Comparison of ENCODE assay signal across 8 cellular contexts in the genomic region with DNA sequence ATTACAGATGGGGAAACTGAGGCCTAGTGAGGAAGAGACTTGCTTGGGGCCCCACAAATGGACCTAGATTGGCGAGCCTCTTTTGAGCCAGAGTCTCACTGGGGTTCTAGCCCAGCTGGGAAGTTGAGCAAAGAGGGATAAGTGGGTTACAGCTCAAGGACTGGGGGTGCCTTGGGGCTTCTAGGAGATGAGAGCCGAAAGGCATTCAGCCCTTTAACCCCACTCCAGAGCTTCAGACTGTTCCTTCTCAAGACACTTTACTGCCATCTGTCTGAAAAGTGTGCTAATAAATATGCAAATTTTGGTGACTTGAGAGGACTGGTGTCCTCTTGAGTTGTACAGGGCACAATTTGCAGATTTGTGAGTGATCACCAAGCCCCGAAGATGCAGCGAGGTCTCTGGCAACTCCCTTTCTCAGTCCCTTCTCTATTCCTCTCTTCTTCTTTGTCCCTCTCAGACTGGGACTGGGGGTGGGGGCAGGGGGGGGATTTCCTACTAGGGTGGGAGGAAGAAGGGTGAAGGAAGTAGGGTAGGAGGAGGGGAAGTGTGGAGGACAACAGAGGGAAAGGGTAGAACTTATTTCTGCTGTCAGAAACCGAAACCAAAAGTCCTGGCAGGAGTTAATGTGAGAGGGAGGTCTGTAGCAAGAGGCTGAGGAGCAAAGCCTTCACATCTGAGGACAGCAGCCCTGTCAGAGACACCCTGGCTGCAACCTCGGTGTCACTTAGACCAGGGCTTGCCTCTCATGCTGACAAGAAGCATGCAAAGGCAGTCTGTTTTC. TPM values are rescaled to one million over a fixed set of nuclear protein-coding genes. Genes with fewer than 3 reads are reported as not detected.
DNase-seq lines count a peak whose midpoint lies in the region; ATAC-seq, FAIRE-seq and TF ChIP-seq lines count a peak whose summit lies in the region.

No MANE protein-coding gene starts in this region.

- H3K36me3 Mint-ChIP-seq in activated T-helper 2 cell treated with anti-CD3 and anti-CD28 coated beads, Interferon-gamma antibody, Interleukin-2, Interleukin-4, amounts not matched to agents 10 μg/mL and 5 μg/mL and 100 μg/mL, durations not matched to agents 14 hours and 24 hours and 36 hours (ENCODE audit: low read depth): peaks cover 4% of the 10 kb centered on the region
- H3K36me3 Mint-ChIP-seq in Calu3 (ENCODE audit: insufficient read depth, unreplicated experiment): peaks cover 4% of the 10 kb centered on the region

- BruUV-seq in Calu3 (replicated peaks; lab: Mats Ljungman, UMichigan): no TSS peak

- no peak for TF ChIP-seq CTCF in A549 (IDR thresholded peaks at IDR 0.05)
- TF ChIP-seq CTCF in right atrium auricular region (IDR thresholded peaks at IDR 0.05): peak in 1 of 2 donors; percentile 10
- TF ChIP-seq CTCF in Calu3 (IDR thresholded peaks at IDR 0.05; ENCODE audit: unreplicated experiment): no peak

- ATAC-seq in A549 (peak; percentile 21 to 33; a peak in 3 of 6 replicates), GM18511 (IDR thresholded peaks at IDR 0.05; ENCODE audit: unreplicated experiment) (peak; percentile 24), GM21723 (IDR thresholded peaks at IDR 0.05; ENCODE audit: unreplicated experiment) (no peak)

- CTCF ChIA-PET in A549 (lab: Yijun Ruan, JAX): interaction anchor here (2.3 to 2.6 kb wide), 3 partner anchors 11 to 86 kb away, joined by 8 to 17 read pairs (median 9); no protein-coding TSS in a partner anchor
- CTCF ChIA-PET in Calu3 (lab: Charles Lee): interaction anchor here (0.6 kb wide), 1 partner anchor 175 kb away, joined by 3 read pairs; no protein-coding TSS in a partner anchor

- WGBS in A549 (ENCODE audit: missing lambda C conversion rate): 61% methylated on average over 6 of the region's 6 CpGs

- no peak overlapping the region for H3K4me3 ChIP-seq in A549
- H3K4me3 ChIP-seq in MG63: peak overlapping the region; percentile 12
- H3K4me3 ChIP-seq in right atrium auricular region: peak overlapping the region; percentile 2 to 21

- peak overlapping the region; percentile 96 for H3K27ac Mint-ChIP-seq in activated T-helper 2 cell treated with anti-CD3 and anti-CD28 coated beads, Interferon-gamma antibody, Interleukin-2, Interleukin-4, amounts not matched to agents 10 μg/mL and 5 μg/mL and 100 μg/mL, durations not matched to agents 14 hours and 24 hours and 36 hours
- H3K27ac Mint-ChIP-seq in Calu3 (ENCODE audit: unreplicated experiment): no peak overlapping the region

- no peak for DNase-seq in A549 (ENCODE audit: low read depth in 1 of 2, low spot score in 1 of 2)
- no peak for DNase-seq in MG63
- DNase-seq in activated T-helper 2 cell treated with anti-CD3 and anti-CD28 coated beads, Interferon-gamma antibody, Interleukin-2, Interleukin-4, amounts not matched to agents 10 μg/mL and 5 μg/mL and 100 μg/mL, durations not matched to agents 14 hours and 24 hours and 36 hours (ENCODE audit: low spot score): peak; percentile 47
- no peak for DNase-seq in right atrium auricular region (ENCODE audit: low spot score)
- DNase-seq in stimulated activated CD4-positive, alpha-beta T cell treated with anti-CD3 and anti-CD28 coated beads, Interleukin-2, amount 100 ng/mL, for 24 hours: peak; percentile 27 to 35
- no peak for DNase-seq in Calu3

- H3K9me3 ChIP-seq in A549: no peaks in the 10 kb centered on the region
- no peaks in the 10 kb centered on the region for H3K9me3 ChIP-seq in MG63
- peaks cover 0 to under 1% of the 10 kb centered on the region in 2 donors for H3K9me3 ChIP-seq in right atrium auricular region

- intact Hi-C loops in activated T-helper 2 cell treated with anti-CD3 and anti-CD28 coated beads, Interferon-gamma antibody, Interleukin-2, Interleukin-4, amounts not matched to agents 10 μg/mL and 5 μg/mL and 100 μg/mL, durations not matched to agents 14 hours and 24 hours and 36 hours (cut with micrococcal nuclease): no loop called here
- intact Hi-C loops in Calu3 (cut with micrococcal nuclease; ENCODE audit: unreplicated experiment): loop anchor here (1.0 kb wide), 1 partner anchor 39 kb away; no protein-coding TSS in a partner anchor

- H3K27me3 ChIP-seq in MG63 (no peaks in the 10 kb centered on the region), right atrium auricular region (no peaks in the 10 kb centered on the region)

- TF ChIP-seq EP300 in A549 (IDR thresholded peaks at IDR 0.05): no peak

- no peak for FAIRE-seq in A549 (lab: Jason Lieb, UNC)

- no peaks in the 10 kb centered on the region for H3K36me3 ChIP-seq in MG63
- no peaks in the 10 kb centered on the region for H3K36me3 ChIP-seq in right atrium auricular region

- peaks cover 62% of the 10 kb centered on the region for H3K4me1 Mint-ChIP-seq in activated T-helper 2 cell treated with anti-CD3 and anti-CD28 coated beads, Interferon-gamma antibody, Interleukin-2, Interleukin-4, amounts not matched to agents 10 μg/mL and 5 μg/mL and 100 μg/mL, durations not matched to agents 14 hours and 24 hours and 36 hours (ENCODE audit: low read depth)
- no peaks in the 10 kb centered on the region for H3K4me1 Mint-ChIP-seq in Calu3 (ENCODE audit: low read depth, unreplicated experiment)

- peak overlapping the region; percentile 26; the same call in 2 of the 3 replicates for H3K4me2 ChIP-seq in A549

- H3K27me3 Mint-ChIP-seq in activated T-helper 2 cell treated with anti-CD3 and anti-CD28 coated beads, Interferon-gamma antibody, Interleukin-2, Interleukin-4, amounts not matched to agents 10 μg/mL and 5 μg/mL and 100 μg/mL, durations not matched to agents 14 hours and 24 hours and 36 hours (ENCODE audit: low read depth): no peaks in the 10 kb centered on the region
- H3K27me3 Mint-ChIP-seq in Calu3 (ENCODE audit: unreplicated experiment): peaks cover 11% of the 10 kb centered on the region

- H3K4me3 Mint-ChIP-seq in activated T-helper 2 cell treated with anti-CD3 and anti-CD28 coated beads, Interferon-gamma antibody, Interleukin-2, Interleukin-4, amounts not matched to agents 10 μg/mL and 5 μg/mL and 100 μg/mL, durations not matched to agents 14 hours and 24 hours and 36 hours (ENCODE audit: low read depth): peak overlapping the region; percentile 86
- H3K4me3 Mint-ChIP-seq in Calu3 (ENCODE audit: low read depth, unreplicated experiment): no peak overlapping the region

- H3K4me1 ChIP-seq in A549 (peaks cover 10% of the 10 kb centered on the region; the same call in 2 of the 3 replicates), right atrium auricular region (peaks cover 9 to 59% of the 10 kb centered on the region in 2 donors)

- H3K27ac ChIP-seq in A549: peak overlapping the region in 1 of 2 experiments; percentile 39; a peak in 1 of 6 replicates
- H3K27ac ChIP-seq in right atrium auricular region: peak overlapping the region; percentile 84 to 86

- POLR2A ChIA-PET in A549 (lab: Yijun Ruan, JAX): no interaction called here

- TF ChIP-seq POLR2A in A549 (IDR thresholded peaks at IDR 0.05; ENCODE audit: low read length): no peak

- peaks cover under 1% of the 10 kb centered on the region for H3K9me3 Mint-ChIP-seq in activated T-helper 2 cell treated with anti-CD3 and anti-CD28 coated beads, Interferon-gamma antibody, Interleukin-2, Interleukin-4, amounts not matched to agents 10 μg/mL and 5 μg/mL and 100 μg/mL, durations not matched to agents 14 hours and 24 hours and 36 hours
- H3K9me3 Mint-ChIP-seq in Calu3 (ENCODE audit: low read depth, unreplicated experiment): no peaks in the 10 kb centered on the region

- TF ChIP-seq RAD21 in A549 (conservative IDR thresholded peaks at IDR 0.05 in 1 of 2, IDR thresholded peaks at IDR 0.05 in 1 of 2): no peak

TF ChIP-seq in A549, 52 proteins besides CTCF, POLR2A, EP300 and RAD21:
- no peak for TF ChIP-seq POLR2AphosphoS2 (conservative IDR thresholded peaks at IDR 0.05; ENCODE audit: low read length)
- TF ChIP-seq NFE2L2 (conservative IDR thresholded peaks at IDR 0.05; ENCODE audit: low read length): no peak

RNA-seq across cellular contexts. Expression of a gene that starts 16.2 kb away (rescaled TPM):
- polyA plus RNA-seq in A549 (2011; rRNA removed) (2.7 and 3.3 TPM in 2 replicates), A549 (2017; fragmentation: RNase III; extraction: RNeasy Plus Mini Kit Qiagen cat#74134 plus additional on column Dnase treatment) (2.4 to 2.8 TPM (median 2.7 TPM) in 3 replicates)
- 3.8 and 5.4 TPM in 2 replicates for polyA plus RNA-seq in A549 (2012; cell fraction: cytosol; rRNA removed)
- polyA plus RNA-seq in A549 (2012; cell fraction: nucleus; rRNA removed): 9.0 and 11.5 TPM in 2 replicates
- 5.3 and 6.3 TPM in 2 replicates for polyA minus RNA-seq in A549 (2011; rRNA and poly(A)+ RNA removed)
- 3.3 and 4.7 TPM in 2 replicates for total RNA-seq in MG63 (2014; rRNA removed; shearing (Covaris generic); ENCODE audit: low replicate concordance)
- total RNA-seq in activated T-helper 2 cell treated with anti-CD3 and anti-CD28 coated beads, Interferon-gamma antibody, Interleukin-2, Interleukin-4, amounts not matched to agents 10 μg/mL and 5 μg/mL and 100 μg/mL, durations not matched to agents 14 hours and 24 hours and 36 hours: 2.2 and 2.5 TPM in 2 replicates
- total RNA-seq in right atrium auricular region (1 to 10 TPM in 1 of 2 donors, under 1 TPM in 1; 0.96 to 2.2 TPM), Calu3 (2022) (0.37 and 0.42 TPM in 2 replicates)

RNA-seq across cellular contexts. Expression of a gene that starts 53.8 kb away (rescaled TPM):
- polyA plus RNA-seq in A549 (2011; rRNA removed) (2.8 and 2.9 TPM in 2 replicates), A549 (2017; fragmentation: RNase III; extraction: RNeasy Plus Mini Kit Qiagen cat#74134 plus additional on column Dnase treatment) (3.7 to 3.9 TPM (median 3.8 TPM) in 3 replicates)
- polyA plus RNA-seq in A549 (2012; cell fraction: cytosol; rRNA removed): 3.2 and 4.1 TPM in 2 replicates
- 14.3 and 16.2 TPM in 2 replicates for polyA plus RNA-seq in A549 (2012; cell fraction: nucleus; rRNA removed)
- polyA minus RNA-seq in A549 (2011; rRNA and poly(A)+ RNA removed): 3.8 and 4.9 TPM in 2 replicates
- total RNA-seq in MG63 (2014; rRNA removed; shearing (Covaris generic); ENCODE audit: low replicate concordance): 10.9 and 25.0 TPM in 2 replicates
- 15.3 and 17.0 TPM in 2 replicates for total RNA-seq in activated T-helper 2 cell treated with anti-CD3 and anti-CD28 coated beads, Interferon-gamma antibody, Interleukin-2, Interleukin-4, amounts not matched to agents 10 μg/mL and 5 μg/mL and 100 μg/mL, durations not matched to agents 14 hours and 24 hours and 36 hours
- total RNA-seq in right atrium auricular region (10 to 100 TPM in 1 of 2 donors, 1 to 10 TPM in 1; 6.3 to 19.4 TPM), Calu3 (2022) (2.0 and 2.4 TPM in 2 replicates)

Comparison
In these comparisons a context has a peak if more than half of its experiments do, and no peak if none do; other contexts are left out.
1. DNase-seq: peak in activated T-helper 2 cell treated with anti-CD3 and anti-CD28 coated beads, Interferon-gamma antibody, Interleukin-2, Interleukin-4, amounts not matched to agents 10 μg/mL and 5 μg/mL and 100 μg/mL, durations not matched to agents 14 hours and 24 hours and 36 hours (single experiment) and stimulated activated CD4-positive, alpha-beta T cell treated with anti-CD3 and anti-CD28 coated beads, Interleukin-2, amount 100 ng/mL, for 24 hours (2 of 2); none in A549 (0 of 2), MG63 (single experiment), right atrium auricular region (single experiment) and Calu3 (single experiment).